10 cellular contexts compared by ENCODE assay signal in the genomic region with DNA sequence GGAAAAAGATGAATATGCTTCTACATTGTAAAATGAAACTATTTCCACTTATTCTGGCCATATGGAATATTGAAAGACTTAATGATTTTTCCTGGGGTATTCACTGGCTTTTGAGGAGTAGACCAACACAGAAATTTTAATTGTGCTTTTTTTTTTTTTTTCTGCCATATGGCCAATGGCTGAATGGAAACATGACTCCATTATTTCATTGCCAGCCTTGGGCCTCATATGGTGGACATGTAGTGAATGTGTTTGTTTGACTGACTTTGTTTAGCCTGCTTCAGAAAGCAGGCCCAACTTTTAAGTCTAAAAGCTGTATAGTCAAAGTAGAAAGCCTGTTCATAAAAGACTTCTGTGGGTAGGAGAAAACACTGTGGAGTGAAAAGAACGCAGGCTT. TPM values are rescaled to one million over a fixed set of nuclear protein-coding genes. Genes with fewer than 3 reads are reported as not detected.
A peak's percentile ranks its signal among the peaks of the same experiment; 100 is the strongest.
DNase-seq lines count a peak whose midpoint lies in the region; ATAC-seq and TF ChIP-seq lines count a peak whose summit lies in the region.
"Had no signal": no experiment of that assay in that cellular context is flagged by ENCODE, and none has a peak within 500 bp of the region (broad histone marks: within the 10 kb centered on the region; RNA-seq: fewer than 3 reads in every experiment).

No MANE protein-coding gene starts in this region.

- H3K27me3 Mint-ChIP-seq in activated B cell treated with CpG ODN at 0.5 μM for 24 hours (no peaks in the 10 kb centered on the region), immature natural killer cell (ENCODE audit: low read depth in 3 of 3) (peaks cover 2 to 16% (median 10%) of the 10 kb centered on the region in 3 donors), type B pancreatic cell (peaks cover 19% of the 10 kb centered on the region)

- WGBS in heart left ventricle, 4 donors = 71 to 97% (median 91%) methylated on average over 1 of the region's 1 CpG

- POLR2A ChIA-PET in activated B cell treated with CpG ODN at 0.5 μM for 24 hours (lab: Charles Lee) = interaction anchor here (0.7 to 9.8 kb wide), 5 partner anchors 10 to 1262 kb away, joined by 7 to 143 read pairs (median 13); no protein-coding TSS in a partner anchor

- peaks cover 19% of the 10 kb centered on the region for H3K36me3 Mint-ChIP-seq in activated B cell treated with CpG ODN at 0.5 μM for 24 hours (ENCODE audit: low read depth)
- H3K36me3 Mint-ChIP-seq in immature natural killer cell = peaks cover 3 to 5% (median 4%) of the 10 kb centered on the region in 3 donors
- H3K36me3 Mint-ChIP-seq in type B pancreatic cell = no peaks in the 10 kb centered on the region

- no peaks in the 10 kb centered on the region for H3K36me3 ChIP-seq in heart left ventricle

- no peak for DNase-seq in heart left ventricle
- DNase-seq in cardiac septum (ENCODE audit: low spot score) = no peak
- no peak for DNase-seq in activated B cell treated with CpG ODN at 0.5 μM for 24 hours
- DNase-seq in immature natural killer cell = no peak
- no peak for DNase-seq in type B pancreatic cell (ENCODE audit: extremely low spot score, unreplicated experiment)
- DNase-seq in NCI-H2227 (lab: John Stamatoyannopoulos, UW; ENCODE audit: unreplicated experiment) = no peak
- DNase-seq: stimulated activated naive CD4-positive, alpha-beta T cell treated with Interleukin-2 at 50 U/mL for 16 hours had no signal

- H3K4me3 ChIP-seq in heart left ventricle = peak overlapping the region in 10 of 12 donors; percentile 1 to 71 (median 56)

- TF ChIP-seq CTCF in heart left ventricle (IDR thresholded peaks at IDR 0.05) (no peak), activated B cell treated with CpG ODN at 0.5 μM for 24 hours (IDR thresholded peaks at IDR 0.05) (no peak), type B pancreatic cell (conservative IDR thresholded peaks at IDR 0.05) (no peak)

- H3K9me3 Mint-ChIP-seq in activated B cell treated with CpG ODN at 0.5 μM for 24 hours (no peaks in the 10 kb centered on the region), immature natural killer cell (no peaks in the 10 kb centered on the region), type B pancreatic cell (no peaks in the 10 kb centered on the region)

- H3K9me3 ChIP-seq in heart left ventricle = no peaks in the 10 kb centered on the region

- H3K27me3 ChIP-seq in heart left ventricle = no peaks in the 10 kb centered on the region

- ATAC-seq in heart left ventricle (no peak), activated B cell treated with CpG ODN at 0.5 μM for 24 hours (ENCODE audit: low read depth) (no peak), HG03175 (IDR thresholded peaks at IDR 0.05; ENCODE audit: unreplicated experiment) (no peak), GM18520 (IDR thresholded peaks at IDR 0.05; ENCODE audit: unreplicated experiment) (no peak)
- ATAC-seq: sciatic nerve had no signal

- intact Hi-C loops in heart left ventricle (cut with DNase I) (loop anchor here in 2 of 10 donors (5.0 to 10.0 kb wide), 3 partner anchors 59 to 114 kb away; no protein-coding TSS in a partner anchor), cardiac septum (cut with DNase I) (no loop called here), activated B cell treated with CpG ODN at 0.5 μM for 24 hours (cut with micrococcal nuclease) (loop anchor here (5.0 to 10.0 kb wide), 2 partner anchors 114 to 1998 kb away; no protein-coding TSS in a partner anchor)

- peak overlapping the region in 1 of 12 donors; percentile 89 for H3K27ac ChIP-seq in heart left ventricle

- H3K4me1 Mint-ChIP-seq in activated B cell treated with CpG ODN at 0.5 μM for 24 hours (peaks cover 65% of the 10 kb centered on the region), immature natural killer cell (peaks cover 26 to 57% of the 10 kb centered on the region in 2 donors), type B pancreatic cell (ENCODE audit: unreplicated experiment) (peaks cover 34% of the 10 kb centered on the region)

- CTCF ChIA-PET in activated B cell treated with CpG ODN at 0.5 μM for 24 hours (lab: Charles Lee) = no interaction called here

- H3K27ac Mint-ChIP-seq in activated B cell treated with CpG ODN at 0.5 μM for 24 hours = peak overlapping the region; percentile 88
- H3K27ac Mint-ChIP-seq in immature natural killer cell = peak overlapping the region in 5 of 6 donors; percentile 96 to 99 (median 96)
- H3K27ac Mint-ChIP-seq in type B pancreatic cell = no peak overlapping the region

- TF ChIP-seq POLR2A in heart left ventricle (IDR thresholded peaks at IDR 0.05) = no peak

- H3K4me3 Mint-ChIP-seq in activated B cell treated with CpG ODN at 0.5 μM for 24 hours (peak overlapping the region; percentile 95), immature natural killer cell (peak overlapping the region; percentile 95 to 98 (median 98)), type B pancreatic cell (peak overlapping the region; percentile 89)

- H3K4me1 ChIP-seq in heart left ventricle = peaks cover 0 to 81% (median 7%) of the 10 kb centered on the region in 12 donors

RNA-seq across cellular contexts. Expression of gene GNG2, which starts 2.4 kb away (rescaled TPM):
- total RNA-seq in heart left ventricle = 10 to 100 TPM in 2 of 9 donors, 1 to 10 TPM in 7; 3.3 to 29.2 (median 7.8) TPM
- polyA plus RNA-seq in heart left ventricle = 1 to 10 TPM; 3.1 to 3.7 TPM
- 7.0 TPM for total RNA-seq in cardiac septum
- 68.7 and 70.0 TPM in 2 replicates for total RNA-seq in activated B cell treated with CpG ODN at 0.5 μM for 24 hours
- 100 to 1,000 TPM; 391 to 466 (median 462) TPM for polyA plus RNA-seq in immature natural killer cell
- total RNA-seq in type B pancreatic cell (ENCODE audit: low replicate concordance) = 8.7 and 45.3 TPM in 2 replicates
